30 cellular contexts compared by ENCODE assay signal in the genomic region with DNA sequence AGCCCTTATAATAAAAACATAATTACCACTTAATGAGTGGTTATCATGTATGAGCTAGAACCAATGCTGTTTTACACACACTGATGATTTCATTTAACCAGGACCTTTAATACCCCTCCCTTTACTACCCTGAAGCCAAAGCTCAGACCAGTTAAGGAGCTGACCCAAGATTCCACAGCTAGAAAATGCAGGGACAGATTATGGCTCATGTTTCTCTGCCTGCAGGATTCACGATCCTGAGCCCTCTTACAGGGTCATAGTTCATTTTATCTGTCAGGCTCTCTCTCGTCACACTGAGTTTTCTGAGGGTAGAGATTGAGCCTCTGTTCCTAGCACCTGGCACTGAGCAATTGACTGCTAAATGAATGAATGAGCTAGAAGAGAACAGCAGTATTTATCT. TPM values are rescaled to one million over a fixed set of nuclear protein-coding genes. Genes with fewer than 3 reads are reported as not detected.
"Had no signal": no experiment of that assay in that cellular context is flagged by ENCODE, and none has a peak within 500 bp of the region (broad histone marks: within the 10 kb centered on the region; RNA-seq: fewer than 3 reads in every experiment).

No MANE protein-coding gene starts in this region.

- ATAC-seq: activated CD4-positive, alpha-beta T cell treated with anti-CD3 and anti-CD28 coated beads for 36 hours; activated CD8-positive, alpha-beta memory T cell treated with anti-CD3 and anti-CD28 coated beads, Interleukin-2, amount 10 ng/mL, durations not matched to agents 7 days and 5 days; activated CD8-positive, alpha-beta T cell treated with anti-CD3 and anti-CD28 coated beads, Interleukin-2, amount 10 ng/mL, durations not matched to agents 7 days and 5 days; activated naive CD8-positive, alpha-beta T cell treated with anti-CD3 and anti-CD28 coated beads, Interleukin-2, amount 50 U/mL, for 24 hours; body of pancreas; effector memory CD8-positive, alpha-beta T cell had no signal

- H3K36me3 Mint-ChIP-seq: activated CD4-positive, alpha-beta memory T cell treated with anti-CD3 and anti-CD28 coated beads for 36 hours; activated CD8-positive, alpha-beta memory T cell treated with anti-CD3 and anti-CD28 coated beads, Interleukin-2, amount 10 ng/mL, durations not matched to agents 7 days and 5 days had no signal

- H3K4me3 Mint-ChIP-seq: activated CD4-positive, alpha-beta memory T cell treated with anti-CD3 and anti-CD28 coated beads for 36 hours; activated CD4-positive, alpha-beta T cell treated with anti-CD3 and anti-CD28 coated beads for 36 hours; activated CD4-positive, alpha-beta T cell treated with anti-CD3 and anti-CD28 coated beads, Interleukin-2, amount 10 ng/mL, durations not matched to agents 24 days and 14 days; activated CD8-positive, alpha-beta memory T cell treated with anti-CD3 and anti-CD28 coated beads, Interleukin-2, amount 10 ng/mL, durations not matched to agents 7 days and 5 days; activated CD8-positive, alpha-beta T cell treated with anti-CD3 and anti-CD28 coated beads, Interleukin-2, amount 10 ng/mL, durations not matched to agents 7 days and 5 days; activated naive CD4-positive, alpha-beta T cell treated with anti-CD3 and anti-CD28 coated beads for 36 hours; activated naive CD4-positive, alpha-beta T cell treated with anti-CD3 and anti-CD28 coated beads, Interleukin-2, amount 50 U/mL, for 24 hours; activated naive CD8-positive, alpha-beta T cell treated with anti-CD3 and anti-CD28 coated beads for 36 hours; activated naive CD8-positive, alpha-beta T cell treated with anti-CD3 and anti-CD28 coated beads, Interleukin-2, amount 50 U/mL, for 24 hours; activated T-helper 1 cell treated with anti-CD3 and anti-CD28 coated beads, Interleukin-12 subunit alpha, Interleukin-12 subunit beta, Interleukin-2, Interleukin-4 antibody, amounts not matched to agents 30 ng/mL and 10 ng/mL and 1 ng/mL, durations not matched to agents 14 hours and 24 hours and 36 hours; effector memory CD8-positive, alpha-beta T cell had no signal

- H3K4me3 ChIP-seq: adrenal gland, body of pancreas, esophagus squamous epithelium had no signal

- H3K27me3 ChIP-seq: adrenal gland, body of pancreas, esophagus squamous epithelium had no signal

- H3K27me3 Mint-ChIP-seq: activated CD4-positive, alpha-beta memory T cell treated with anti-CD3 and anti-CD28 coated beads for 36 hours; activated CD4-positive, alpha-beta T cell treated with anti-CD3 and anti-CD28 coated beads for 36 hours; activated CD4-positive, alpha-beta T cell treated with anti-CD3 and anti-CD28 coated beads, Interleukin-2, amount 10 ng/mL, durations not matched to agents 24 days and 14 days; activated CD8-positive, alpha-beta memory T cell treated with anti-CD3 and anti-CD28 coated beads, Interleukin-2, amount 10 ng/mL, durations not matched to agents 7 days and 5 days; activated naive CD4-positive, alpha-beta T cell treated with anti-CD3 and anti-CD28 coated beads, Interleukin-2, amount 50 U/mL, for 24 hours; activated naive CD8-positive, alpha-beta T cell treated with anti-CD3 and anti-CD28 coated beads for 36 hours; activated naive CD8-positive, alpha-beta T cell treated with anti-CD3 and anti-CD28 coated beads, Interleukin-2, amount 50 U/mL, for 24 hours had no signal

- H3K4me1 Mint-ChIP-seq: activated CD4-positive, alpha-beta T cell treated with anti-CD3 and anti-CD28 coated beads for 36 hours; activated CD4-positive, alpha-beta T cell treated with anti-CD3 and anti-CD28 coated beads, Interleukin-2, amount 10 ng/mL, durations not matched to agents 24 days and 14 days; activated CD8-positive, alpha-beta memory T cell treated with anti-CD3 and anti-CD28 coated beads, Interleukin-2, amount 10 ng/mL, durations not matched to agents 7 days and 5 days; activated naive CD4-positive, alpha-beta T cell treated with anti-CD3 and anti-CD28 coated beads, Interleukin-2, amount 50 U/mL, for 24 hours; activated naive CD8-positive, alpha-beta T cell treated with anti-CD3 and anti-CD28 coated beads for 36 hours; activated naive CD8-positive, alpha-beta T cell treated with anti-CD3 and anti-CD28 coated beads, Interleukin-2, amount 50 U/mL, for 24 hours had no signal

- H3K9me3 ChIP-seq: adrenal gland, body of pancreas, esophagus squamous epithelium had no signal

- H3K9me3 Mint-ChIP-seq: activated CD4-positive, alpha-beta memory T cell treated with anti-CD3 and anti-CD28 coated beads for 36 hours; activated CD4-positive, alpha-beta T cell treated with anti-CD3 and anti-CD28 coated beads, Interleukin-2, amount 10 ng/mL, durations not matched to agents 24 days and 14 days; activated naive CD4-positive, alpha-beta T cell treated with anti-CD3 and anti-CD28 coated beads for 36 hours; activated naive CD4-positive, alpha-beta T cell treated with anti-CD3 and anti-CD28 coated beads, Interleukin-2, amount 50 U/mL, for 24 hours; activated naive CD8-positive, alpha-beta T cell treated with anti-CD3 and anti-CD28 coated beads for 36 hours; activated naive CD8-positive, alpha-beta T cell treated with anti-CD3 and anti-CD28 coated beads, Interleukin-2, amount 50 U/mL, for 24 hours; activated T-helper 1 cell treated with anti-CD3 and anti-CD28 coated beads, Interleukin-12 subunit alpha, Interleukin-12 subunit beta, Interleukin-2, Interleukin-4 antibody, amounts not matched to agents 30 ng/mL and 10 ng/mL and 1 ng/mL, durations not matched to agents 14 hours and 24 hours and 36 hours; activated T-helper 2 cell treated with anti-CD3 and anti-CD28 coated beads, Interferon-gamma antibody, Interleukin-2, Interleukin-4, amounts not matched to agents 10 μg/mL and 5 μg/mL and 100 μg/mL, durations not matched to agents 14 hours and 24 hours and 36 hours; effector memory CD8-positive, alpha-beta T cell had no signal

- H3K27ac ChIP-seq: adrenal gland, body of pancreas, esophagus squamous epithelium had no signal

- H3K27ac Mint-ChIP-seq: activated CD4-positive, alpha-beta memory T cell treated with anti-CD3 and anti-CD28 coated beads for 36 hours; activated CD4-positive, alpha-beta T cell treated with anti-CD3 and anti-CD28 coated beads for 36 hours; activated CD4-positive, alpha-beta T cell treated with anti-CD3 and anti-CD28 coated beads, Interleukin-2, amount 10 ng/mL, durations not matched to agents 24 days and 14 days; activated CD8-positive, alpha-beta memory T cell treated with anti-CD3 and anti-CD28 coated beads, Interleukin-2, amount 10 ng/mL, durations not matched to agents 7 days and 5 days; activated CD8-positive, alpha-beta T cell treated with anti-CD3 and anti-CD28 coated beads, Interleukin-2, amount 10 ng/mL, durations not matched to agents 7 days and 5 days; activated naive CD4-positive, alpha-beta T cell treated with anti-CD3 and anti-CD28 coated beads for 36 hours; activated naive CD4-positive, alpha-beta T cell treated with anti-CD3 and anti-CD28 coated beads, Interleukin-2, amount 50 U/mL, for 24 hours; activated naive CD8-positive, alpha-beta T cell treated with anti-CD3 and anti-CD28 coated beads for 36 hours; activated naive CD8-positive, alpha-beta T cell treated with anti-CD3 and anti-CD28 coated beads, Interleukin-2, amount 50 U/mL, for 24 hours; activated T-helper 1 cell treated with anti-CD3 and anti-CD28 coated beads, Interleukin-12 subunit alpha, Interleukin-12 subunit beta, Interleukin-2, Interleukin-4 antibody, amounts not matched to agents 30 ng/mL and 10 ng/mL and 1 ng/mL, durations not matched to agents 14 hours and 24 hours and 36 hours; activated T-helper 2 cell treated with anti-CD3 and anti-CD28 coated beads, Interferon-gamma antibody, Interleukin-2, Interleukin-4, amounts not matched to agents 10 μg/mL and 5 μg/mL and 100 μg/mL, durations not matched to agents 14 hours and 24 hours and 36 hours; effector memory CD8-positive, alpha-beta T cell had no signal

- DNase-seq: activated CD4-positive, alpha-beta memory T cell treated with anti-CD3 and anti-CD28 coated beads for 36 hours; activated CD4-positive, alpha-beta T cell treated with anti-CD3 and anti-CD28 coated beads for 36 hours; activated CD4-positive, alpha-beta T cell treated with anti-CD3 and anti-CD28 coated beads, Interleukin-2, amount 10 ng/mL, durations not matched to agents 24 days and 14 days; activated CD4-positive, CD25-positive, alpha-beta regulatory T cell; activated CD4-positive, CD25-positive, alpha-beta regulatory T cell treated with anti-CD3 and anti-CD28 coated beads, Interleukin-2, amount 50 U/mL, for 72 hours; activated CD8-positive, alpha-beta memory T cell treated with anti-CD3 and anti-CD28 coated beads, Interleukin-2, amount 10 ng/mL, durations not matched to agents 7 days and 5 days; activated CD8-positive, alpha-beta memory T cell treated with anti-CD3 and anti-CD28 coated beads, Interleukin-2, amount 50 U/mL, for 4 hours; activated CD8-positive, alpha-beta T cell treated with anti-CD3 and anti-CD28 coated beads, Interleukin-2, amount 10 ng/mL, durations not matched to agents 7 days and 5 days; activated effector memory CD4-positive, alpha-beta T cell treated with anti-CD3 and anti-CD28 coated beads, Interleukin-2, amount 50 U/mL, for 16 hours; activated naive CD4-positive, alpha-beta T cell treated with anti-CD3 and anti-CD28 coated beads for 36 hours; activated naive CD8-positive, alpha-beta T cell treated with anti-CD3 and anti-CD28 coated beads for 36 hours; activated naive CD8-positive, alpha-beta T cell treated with anti-CD3 and anti-CD28 coated beads, Interleukin-2, amount 50 U/mL, for 24 hours; activated T-cell treated with anti-CD3 and anti-CD28 coated beads, Interleukin-2, amount 50 U/mL, for 1 hour; activated T-cell treated with anti-CD3 and anti-CD28 coated beads, Interleukin-2, amount 50 U/mL, for 48 hours; adrenal gland; amygdala; aorta; body of pancreas; caudate nucleus; cortex of kidney; dermis blood vessel endothelial cell; effector CD4-positive, alpha-beta T cell; effector memory CD8-positive, alpha-beta T cell; erythroblast; esophagus squamous epithelium; foreskin melanocyte; T-helper 2 cell had no signal

- H3K4me1 ChIP-seq: adrenal gland, body of pancreas had no signal

RNA-seq across cellular contexts. Expression of a gene that starts 27.4 kb away (rescaled TPM):
- total RNA-seq: activated CD8-positive, alpha-beta T cell treated with anti-CD3 and anti-CD28 coated beads, Interleukin-2, amount 10 ng/mL, durations not matched to agents 7 days and 5 days had no signal
